ENCODE assay signal across 24 cellular contexts in genomic region chr21:31403596-31404333, GRCh38. TPM values are rescaled to one million over a fixed set of nuclear protein-coding genes. Genes with fewer than 3 reads are reported as not detected.
DNase-seq lines count a peak whose midpoint lies in the region; ATAC-seq and TF ChIP-seq lines count a peak whose summit lies in the region.
"Had no signal": no experiment of that assay in that cellular context is flagged by ENCODE, and none has a peak within 500 bp of the region (broad histone marks: within the 10 kb centered on the region; RNA-seq: fewer than 3 reads in every experiment).

No MANE protein-coding gene starts in this region.

- no peaks in the 10 kb centered on the region for H3K27me3 ChIP-seq in H9 (ENCODE audit: insufficient read depth, low read length)
- no peaks in the 10 kb centered on the region for H3K27me3 ChIP-seq in PC-9 (ENCODE audit: insufficient read depth, low read depth)
- H3K27me3 ChIP-seq: neutrophil, right lobe of liver, tibial nerve had no signal

- H3K27ac Mint-ChIP-seq in H9 (no peak overlapping the region; a peak in 1 of 7 replicates), nephron progenitor cell (peak overlapping the region; percentile 37)
- H3K27ac Mint-ChIP-seq: activated CD4-positive, alpha-beta T cell treated with anti-CD3 and anti-CD28 coated beads, Interleukin-2, amount 10 ng/mL, durations not matched to agents 7 days and 5 days; activated naive CD8-positive, alpha-beta T cell; activated T-cell treated with anti-CD3 and anti-CD28 coated beads, Interleukin-2, amount 50 U/mL, for 24 hours; CD8-positive, alpha-beta T cell had no signal

- DNase-seq in H9 (no peak), NCI-H2227 treated with DMSO at 0.1 percent for 48 hours (lab: John Stamatoyannopoulos, UW) (peak; percentile 54), cerebellum (ENCODE audit: low spot score) (peak; percentile 48), nephron progenitor cell (peak; percentile 31), NCI-H524 treated with DMSO at 0.1 percent for 48 hours (lab: John Stamatoyannopoulos, UW) (no peak), PC-9 (no peak), NCI-H526 treated with DMSO at 0.1 percent for 48 hours (lab: John Stamatoyannopoulos, UW) (no peak)
- DNase-seq: activated CD4-positive, alpha-beta T cell treated with anti-CD3 and anti-CD28 coated beads, Interleukin-2, amount 10 ng/mL, durations not matched to agents 7 days and 5 days; activated effector memory CD4-positive, alpha-beta T cell treated with anti-CD3 and anti-CD28 coated beads, Interleukin-2, amount 50 U/mL, for 16 hours; activated T-cell treated with anti-CD3 and anti-CD28 coated beads, Interleukin-2, amount 50 U/mL, for 24 hours; anterior cingulate cortex; CD8-positive, alpha-beta T cell; effector CD4-positive, alpha-beta T cell; hippocampal formation; NCI-H1436 treated with DMSO at 0.1 percent for 48 hours; NCI-H524; posterior cingulate gyrus; SHP77; stimulated activated CD4-positive, alpha-beta T cell treated with anti-CD3 and anti-CD28 coated beads, Interleukin-4, amount 100 ng/mL, for 24 hours had no signal

- H3K4me3 Mint-ChIP-seq in H9 (no peak overlapping the region), nephron progenitor cell (peak overlapping the region; percentile 19)
- H3K4me3 Mint-ChIP-seq: activated CD4-positive, alpha-beta T cell treated with anti-CD3 and anti-CD28 coated beads, Interleukin-2, amount 10 ng/mL, durations not matched to agents 7 days and 5 days; activated naive CD8-positive, alpha-beta T cell; activated T-cell treated with anti-CD3 and anti-CD28 coated beads, Interleukin-2, amount 50 U/mL, for 24 hours; CD8-positive, alpha-beta T cell had no signal

- intact Hi-C loops in PC-9 (cut with micrococcal nuclease; ENCODE audit: unreplicated experiment), result no loop called here

- H3K4ac ChIP-seq in H9 (ENCODE audit: low read depth, low read length), result no peak overlapping the region

- H3K23ac ChIP-seq in H9 (ENCODE audit: insufficient read length, low read depth, low read length), result no peak overlapping the region

- H3K4me2 ChIP-seq in H9 (ENCODE audit: insufficient read depth, insufficient read length, low read length) (no peak overlapping the region), PC-9 (no peak overlapping the region)

- no peak overlapping the region for H4K5ac ChIP-seq in H9 (ENCODE audit: insufficient read length, low read depth, low read length)

- H3K18ac ChIP-seq in H9 (ENCODE audit: insufficient read length, low read depth, low read length), result no peak overlapping the region

- CTCF ChIA-PET in PC-9 (lab: Charles Lee), result no interaction called here

- H2AFZ ChIP-seq in H9 (ENCODE audit: low read length) (no peak overlapping the region), PC-9 (no peak overlapping the region)

- H3F3A ChIP-seq in PC-9 (ENCODE audit: insufficient read depth, low read depth), result no peaks in the 10 kb centered on the region

- TF ChIP-seq CTCF in H9 (conservative IDR thresholded peaks at IDR 0.05), result no peak
- no peak for TF ChIP-seq CTCF in nephron progenitor cell (IDR thresholded peaks at IDR 0.05)
- TF ChIP-seq CTCF in PC-9 (conservative IDR thresholded peaks at IDR 0.05), result no peak

- BruUV-seq in PC-9 (replicated peaks; lab: Mats Ljungman, UMichigan), result no TSS peak

- H3K4me1 ChIP-seq in H9 (ENCODE audit: insufficient read depth, low read length) (no peaks in the 10 kb centered on the region), PC-9 (replicated peaks; ENCODE audit: insufficient read depth) (no peaks in the 10 kb centered on the region)

- POLR2A ChIA-PET in PC-9 (lab: Charles Lee; ENCODE audit: unreplicated experiment), result no interaction called here

- H3K14ac ChIP-seq in H9 (ENCODE audit: insufficient read depth, low read length), result no peak overlapping the region; the same call in 1 of the 2 replicates

- no peak overlapping the region for H3K4me3 ChIP-seq in PC-9
- H3K4me3 ChIP-seq: right lobe of liver, tibial nerve had no signal

- no peak overlapping the region for H2BK12ac ChIP-seq in H9 (ENCODE audit: insufficient read length, low read depth, low read length)

- H2BK120ac ChIP-seq in H9 (ENCODE audit: low read depth, low read length, poor library complexity, severe bottlenecking), result no peak overlapping the region

- no peak overlapping the region for H2BK15ac ChIP-seq in H9 (ENCODE audit: low read depth, low read length)

- H3K23me2 ChIP-seq in H9 (ENCODE audit: insufficient read length, low read depth, low read length, poor library complexity, severe bottlenecking), result no peaks in the 10 kb centered on the region

- H3K4me1 Mint-ChIP-seq in H9 (peaks cover 3 to 8% of the 10 kb centered on the region in 2 experiments; a peak in 2 of 4 replicates), nephron progenitor cell (peaks cover 64% of the 10 kb centered on the region)

- H4K20me1 ChIP-seq in H9 (ENCODE audit: control insufficient read depth, insufficient read depth, insufficient read length) (no peaks in the 10 kb centered on the region), PC-9 (ENCODE audit: insufficient read depth) (no peaks in the 10 kb centered on the region)

- H3K9me3 ChIP-seq in H9 (ENCODE audit: control insufficient read depth, low read depth, low read length) (no peaks in the 10 kb centered on the region), PC-9 (ENCODE audit: insufficient read depth, low read depth) (no peaks in the 10 kb centered on the region)
- H3K9me3 ChIP-seq: neutrophil, right lobe of liver, tibial nerve had no signal

- H4K8ac ChIP-seq in H9 (replicated peaks; ENCODE audit: insufficient read length, low read depth, low read length), result no peak overlapping the region

- WGBS in H9 (ENCODE audit: extremely low coverage, insufficient read length, low lambda C conversion rate), result no CpG with 5 or more reads among the region's 6 CpGs

- H3K27me3 Mint-ChIP-seq in H9 (ENCODE audit: low read depth), result no peaks in the 10 kb centered on the region
- no peaks in the 10 kb centered on the region for H3K27me3 Mint-ChIP-seq in nephron progenitor cell (ENCODE audit: low read depth, poor library complexity)
- H3K27me3 Mint-ChIP-seq: activated CD4-positive, alpha-beta T cell treated with anti-CD3 and anti-CD28 coated beads, Interleukin-2, amount 10 ng/mL, durations not matched to agents 7 days and 5 days; activated naive CD8-positive, alpha-beta T cell; activated T-cell treated with anti-CD3 and anti-CD28 coated beads, Interleukin-2, amount 50 U/mL, for 24 hours had no signal

- no peak overlapping the region for H2BK5ac ChIP-seq in H9 (ENCODE audit: insufficient read length, low read length)

- no peak overlapping the region for H2AK5ac ChIP-seq in H9 (ENCODE audit: insufficient read length, low read length)

- H3K79me2 ChIP-seq in H9 (ENCODE audit: insufficient read depth, low read length) (no peaks in the 10 kb centered on the region), PC-9 (ENCODE audit: low read depth) (no peaks in the 10 kb centered on the region)

- H3K36me3 Mint-ChIP-seq in H9 (ENCODE audit: insufficient read depth in 1 of 3, low read depth in 3 of 3) (no peaks in the 10 kb centered on the region), nephron progenitor cell (ENCODE audit: low read depth) (no peaks in the 10 kb centered on the region)
- H3K36me3 Mint-ChIP-seq: activated naive CD8-positive, alpha-beta T cell; CD8-positive, alpha-beta T cell had no signal

- no peaks in the 10 kb centered on the region for H3K9me3 Mint-ChIP-seq in H9
- no peaks in the 10 kb centered on the region for H3K9me3 Mint-ChIP-seq in nephron progenitor cell
- H3K9me3 Mint-ChIP-seq: activated CD4-positive, alpha-beta T cell treated with anti-CD3 and anti-CD28 coated beads, Interleukin-2, amount 10 ng/mL, durations not matched to agents 7 days and 5 days; activated T-cell treated with anti-CD3 and anti-CD28 coated beads, Interleukin-2, amount 50 U/mL, for 24 hours; CD8-positive, alpha-beta T cell had no signal

- H3K9me2 ChIP-seq in PC-9 (ENCODE audit: insufficient read depth), result no peaks in the 10 kb centered on the region

- no peak overlapping the region for H3T11ph ChIP-seq in H9 (ENCODE audit: low read length)

- no peak for ATAC-seq in GM21515 (IDR thresholded peaks at IDR 0.05; ENCODE audit: unreplicated experiment)
- ATAC-seq: CD8-positive, alpha-beta T cell; right lobe of liver had no signal

- H2BK20ac ChIP-seq in H9 (ENCODE audit: low read depth, low read length, poor library complexity, severe bottlenecking), result no peak overlapping the region

- no peak overlapping the region for H3K56ac ChIP-seq in H9 (ENCODE audit: insufficient read length, low read depth, low read length)

- no peak overlapping the region for H4K91ac ChIP-seq in H9 (ENCODE audit: insufficient read length, low read depth, low read length)

- H3K36me3 ChIP-seq in PC-9 (ENCODE audit: low read depth), result no peaks in the 10 kb centered on the region
- H3K36me3 ChIP-seq: neutrophil, right lobe of liver, tibial nerve had no signal

- H3K27ac ChIP-seq in H9 (ENCODE audit: insufficient read length, low read depth, low read length) (no peak overlapping the region), PC-9 (no peak overlapping the region)
- H3K27ac ChIP-seq: neutrophil, right lobe of liver, tibial nerve had no signal

- H3K79me1 ChIP-seq in H9 (ENCODE audit: insufficient read depth, low read depth, low read length, poor library complexity, severe bottlenecking), result no peaks in the 10 kb centered on the region

- H3K9ac ChIP-seq in H9 (ENCODE audit: extremely low read depth, insufficient read length, low read length), result peak overlapping the region; percentile 14

RNA-seq across cellular contexts. Expression of gene TIAM1, which starts 59.7 kb away (rescaled TPM):
- total RNA-seq in H9 (2021) (22.4 and 23.1 TPM in 2 replicates), cerebellum (79.3 TPM), PC-9 (2021) (19.7 and 22.5 TPM in 2 replicates)

Comparison
In these comparisons a context has a peak if more than half of its experiments do, and no peak if none do; other contexts are left out.
1. DNase-seq: peak in NCI-H2227 treated with DMSO at 0.1 percent for 48 hours (single experiment), cerebellum (single experiment) and nephron progenitor cell (single experiment); none in H9 (single experiment), NCI-H524 treated with DMSO at 0.1 percent for 48 hours (single experiment), PC-9 (0 of 2) and NCI-H526 treated with DMSO at 0.1 percent for 48 hours (single experiment).